In the genomic region with DNA sequence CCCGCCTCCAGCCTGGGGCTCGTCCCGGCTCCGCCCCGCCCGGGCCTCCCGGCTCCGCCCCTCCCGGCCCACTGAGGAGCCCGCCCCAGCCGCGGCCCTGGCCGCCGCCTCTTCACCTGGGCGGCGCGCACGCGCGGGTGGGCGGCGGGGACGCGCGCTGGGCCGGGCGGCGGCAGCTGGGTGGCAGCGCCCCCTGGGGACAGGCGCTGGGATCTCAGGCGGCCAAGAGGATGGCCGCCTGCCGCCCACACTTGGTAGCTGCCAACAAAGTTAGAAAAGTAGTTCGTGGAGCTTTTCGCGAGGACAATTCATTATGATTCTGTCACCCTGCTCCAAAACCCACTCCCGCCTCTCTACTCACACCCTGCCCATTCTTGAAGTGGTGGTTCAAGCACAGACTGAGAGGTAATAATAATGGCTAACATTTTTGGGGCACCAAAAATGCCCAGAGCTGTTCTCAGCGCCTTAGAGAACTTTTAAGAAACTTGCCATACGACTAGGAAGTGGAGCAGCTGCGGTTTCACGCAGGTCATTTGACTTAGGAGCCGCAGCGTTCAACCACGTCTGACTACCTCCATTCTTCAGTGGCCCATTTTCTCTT, we compare ENCODE assay signal across 8 cellular contexts. TPM values are rescaled to one million over a fixed set of nuclear protein-coding genes. Genes with fewer than 3 reads are reported as not detected.
DNase-seq lines count a peak whose midpoint lies in the region; ATAC-seq and TF ChIP-seq lines count a peak whose summit lies in the region.

No MANE protein-coding gene starts in this region.

- H3K4me3 Mint-ChIP-seq in T-cell (peak overlapping the region; percentile 72 to 75 (median 74)), progenitor cell of endocrine pancreas (ENCODE audit: low read depth) (peak overlapping the region; percentile 57)

- H3K27me3 Mint-ChIP-seq in T-cell (peaks cover 5 to 6% of the 10 kb centered on the region in 2 donors), progenitor cell of endocrine pancreas (peaks cover 3% of the 10 kb centered on the region)

- peak overlapping the region in 4 of 5 donors; percentile 73 to 95 (median 92) for H3K27ac ChIP-seq in adrenal gland
- H3K27ac ChIP-seq in upper lobe of right lung = peak overlapping the region; percentile 84

- peak overlapping the region; percentile 87 to 92 for H3K27ac Mint-ChIP-seq in T-cell
- peak overlapping the region; percentile 81 for H3K27ac Mint-ChIP-seq in progenitor cell of endocrine pancreas

- WGBS in adrenal gland, 4 donors = 2 to 9% (median 4%) methylated on average over 7 to 44 of the region's 44 CpGs

- H3K4me1 ChIP-seq in adrenal gland (replicated peaks in 1 of 2) (peaks cover 14 to 18% of the 10 kb centered on the region in 2 donors), upper lobe of right lung (peaks cover 21% of the 10 kb centered on the region)

- H3K4me3 ChIP-seq in GM12865 (ENCODE audit: low read depth, low read length) (peak overlapping the region; percentile 56), adrenal gland (peak overlapping the region in 2 of 4 donors; percentile 67 to 83), upper lobe of right lung (peak overlapping the region; percentile 79)

- no peaks in the 10 kb centered on the region for H3K9me3 Mint-ChIP-seq in T-cell
- H3K9me3 Mint-ChIP-seq in progenitor cell of endocrine pancreas (ENCODE audit: low read depth) = no peaks in the 10 kb centered on the region

- no peaks in the 10 kb centered on the region for H3K36me3 ChIP-seq in adrenal gland (replicated peaks in 1 of 2)
- H3K36me3 ChIP-seq in upper lobe of right lung = no peaks in the 10 kb centered on the region

- POLR2A ChIA-PET in T-cell (lab: Charles Lee) = interaction anchor here (0.6 to 0.7 kb wide), 3 partner anchors 64 to 500 kb away, joined by 3 to 9 read pairs (median 3); no protein-coding TSS in a partner anchor

- H3K9me3 ChIP-seq in adrenal gland (replicated peaks in 1 of 3) (no peaks in the 10 kb centered on the region), upper lobe of right lung (no peaks in the 10 kb centered on the region)

- H3K36me3 Mint-ChIP-seq in T-cell (no peaks in the 10 kb centered on the region), progenitor cell of endocrine pancreas (ENCODE audit: insufficient read depth) (no peaks in the 10 kb centered on the region)

- CTCF ChIA-PET in T-cell (lab: Charles Lee) = interaction anchor here (0.5 to 3.4 kb wide), 26 partner anchors 9 to 900 kb away, joined by 3 to 47 read pairs (median 4); a partner anchor contains a TSS

- DNase-seq in GM12865 (ENCODE audit: low read depth) = peak; percentile 94
- DNase-seq in NCI-H1105 treated with DMSO at 0.1 percent for 48 hours (lab: John Stamatoyannopoulos, UW) = peak; percentile 68
- DNase-seq in T-cell = peak; percentile 82 to 95 (median 90)
- peak; percentile 90 to 95 (median 93) for DNase-seq in adrenal gland
- peak; percentile 97 for DNase-seq in left ventricle myocardium superior
- DNase-seq in progenitor cell of endocrine pancreas (ENCODE audit: low spot score, unreplicated experiment) = peak; percentile 91
- DNase-seq in upper lobe of right lung = peak; percentile 97

- intact Hi-C loops in adrenal gland (cut with DNase I) = loop anchor here in 1 of 2 donors (2.0 kb wide), 1 partner anchor 94 kb away; no protein-coding TSS in a partner anchor
- intact Hi-C loops in left ventricle myocardium superior (cut with micrococcal nuclease) = loop anchor here (10.0 kb wide), 1 partner anchor 92 kb away; no protein-coding TSS in a partner anchor
- intact Hi-C loops in upper lobe of right lung (cut with DNase I) = loop anchor here (10.0 kb wide), 1 partner anchor 92 kb away; no protein-coding TSS in a partner anchor

- H3K27me3 ChIP-seq in adrenal gland = no peaks in the 10 kb centered on the region
- no peaks in the 10 kb centered on the region for H3K27me3 ChIP-seq in upper lobe of right lung

- peak; percentile 90 for ATAC-seq in HG02642 (IDR thresholded peaks at IDR 0.05; ENCODE audit: poor library complexity, unreplicated experiment)
- peak; percentile 95 to 97 (median 96) for ATAC-seq in T-cell (replicated peaks in 1 of 4)
- ATAC-seq in left ventricle myocardium superior = peak; percentile 99
- ATAC-seq in upper lobe of right lung = peak; percentile 97

- TF ChIP-seq CTCF in GM12865 (IDR thresholded peaks at IDR 0.05; ENCODE audit: insufficient read depth, low read depth, low read length, missing control alignments) = peak; percentile 85
- TF ChIP-seq CTCF in adrenal gland (IDR thresholded peaks at IDR 0.05) = peak; percentile 31 to 99 (median 86)
- peak; percentile 88 for TF ChIP-seq CTCF in progenitor cell of endocrine pancreas (IDR thresholded peaks at IDR 0.05; ENCODE audit: unreplicated experiment)
- TF ChIP-seq CTCF in upper lobe of right lung (IDR thresholded peaks at IDR 0.05) = peak; percentile 75

- no peak for TF ChIP-seq POLR2A in adrenal gland (IDR thresholded peaks at IDR 0.05)

- H3K4me1 Mint-ChIP-seq in T-cell (peaks cover 13 to 15% (median 15%) of the 10 kb centered on the region in 3 donors), progenitor cell of endocrine pancreas (ENCODE audit: low read depth) (peaks cover 5% of the 10 kb centered on the region)

RNA-seq across cellular contexts. Expression of a gene that starts 0.3 kb away (rescaled TPM):
- total RNA-seq in T-cell = 10 to 100 TPM in 2 of 5 donors, 1 to 10 TPM in 3; 8.3 to 11.1 (median 9.5) TPM
- total RNA-seq in adrenal gland = 100 to 1,000 TPM in 1 of 8 donors, 10 to 100 TPM in 7; 41.6 to 103 (median 70.6) TPM
- 10 to 100 TPM; 13.6 to 55.5 (median 45.1) TPM for polyA plus RNA-seq in adrenal gland
- 6.4 TPM for total RNA-seq in left ventricle myocardium superior
- 36.9 and 45.9 TPM in 2 replicates for total RNA-seq in progenitor cell of endocrine pancreas
- 73.3 TPM for total RNA-seq in upper lobe of right lung

RNA-seq across cellular contexts. Expression of a gene that starts 50.7 kb away (rescaled TPM):
- total RNA-seq in T-cell = under 1 TPM in 3 of 5 donors, not detected in 2; 0.26 to 0.41 (median 0.36) TPM
- 100 to 1,000 TPM in 3 of 8 donors, 10 to 100 TPM in 5; 31.0 to 167 (median 87.7) TPM for total RNA-seq in adrenal gland
- polyA plus RNA-seq in adrenal gland = 10 to 100 TPM; 19.5 to 37.2 (median 30.5) TPM
- total RNA-seq in left ventricle myocardium superior = 10.7 TPM
- total RNA-seq in progenitor cell of endocrine pancreas = 181 and 188 TPM in 2 replicates
- 72.9 TPM for total RNA-seq in upper lobe of right lung
